19 cellular contexts compared by ENCODE assay signal in genomic region chr6:157217894-157218370, GRCh38.
DNase-seq lines count a peak whose midpoint lies in the region; ATAC-seq, FAIRE-seq and TF ChIP-seq lines count a peak whose summit lies in the region.
"Had no signal": no experiment of that assay in that cellular context is flagged by ENCODE, and none has a peak within 500 bp of the region (broad histone marks: within the 10 kb centered on the region; RNA-seq: fewer than 3 reads in every experiment).

No MANE protein-coding gene starts in this region.

- peak; percentile 27 for DNase-seq in activated T-cell treated with anti-CD3 and anti-CD28 coated beads, Interleukin-2, amount 50 U/mL, for 24 hours
- DNase-seq in activated T-cell treated with anti-CD3 and anti-CD28 coated beads, Interleukin-2, amount 50 U/mL, for 72 hours: no peak
- DNase-seq in H7 (peak; percentile 48), colonic mucosa (peak; percentile 15), neural progenitor cell (ENCODE audit: low spot score) (no peak), substantia nigra (lab: John Stamatoyannopoulos, UW) (no peak), hepatocyte (ENCODE audit: low spot score) (no peak), H54 (ENCODE audit: insufficient read length, low spot score) (no peak)
- DNase-seq: 8988T; AML-193; Caco-2; CD8-positive, alpha-beta memory T cell; DND-41; GF-D8; GOT3 had no signal

- ATAC-seq in activated T-cell treated with anti-CD3 and anti-CD28 coated beads, Interleukin-2, amount 50 U/mL, for 72 hours (replicated peaks in 1 of 2): no peak
- ATAC-seq: HCT116 had no signal

- no peak overlapping the region for H3K4me2 ChIP-seq in neural progenitor cell
- H3K4me2 ChIP-seq in hepatocyte: no peak overlapping the region
- H3K4me2 ChIP-seq: BLaER1 had no signal

- no peaks in the 10 kb centered on the region for H4K20me1 ChIP-seq in neural progenitor cell (ENCODE audit: low read depth)
- no peaks in the 10 kb centered on the region for H4K20me1 ChIP-seq in hepatocyte (ENCODE audit: insufficient read depth, poor library complexity, severe bottlenecking)
- H4K20me1 ChIP-seq: BLaER1 had no signal

- H3K4me1 Mint-ChIP-seq in activated T-cell treated with anti-CD3 and anti-CD28 coated beads, Interleukin-2, amount 50 U/mL, for 24 hours (ENCODE audit: low read depth): peaks cover 27% of the 10 kb centered on the region
- peaks cover 43% of the 10 kb centered on the region for H3K4me1 Mint-ChIP-seq in activated T-cell treated with anti-CD3 and anti-CD28 coated beads, Interleukin-2, amount 50 U/mL, for 72 hours (ENCODE audit: low read depth)
- peaks cover 13% of the 10 kb centered on the region for H3K4me1 Mint-ChIP-seq in neural progenitor cell

- H3K4me3 ChIP-seq in H7 (ENCODE audit: insufficient read depth, low read depth, low read length) (no peak overlapping the region), colonic mucosa (no peak overlapping the region), neural progenitor cell (no peak overlapping the region), hepatocyte (no peak overlapping the region)
- H3K4me3 ChIP-seq: BLaER1 had no signal

- H2AFZ ChIP-seq in neural progenitor cell (replicated peaks) (no peak overlapping the region), hepatocyte (no peak overlapping the region)

- H3K79me2 ChIP-seq in neural progenitor cell (ENCODE audit: low read depth) (no peaks in the 10 kb centered on the region), hepatocyte (no peaks in the 10 kb centered on the region)

- H3K27me3 Mint-ChIP-seq in activated T-cell treated with anti-CD3 and anti-CD28 coated beads, Interleukin-2, amount 50 U/mL, for 24 hours: peaks cover 2% of the 10 kb centered on the region
- no peaks in the 10 kb centered on the region for H3K27me3 Mint-ChIP-seq in activated T-cell treated with anti-CD3 and anti-CD28 coated beads, Interleukin-2, amount 50 U/mL, for 72 hours (ENCODE audit: low read depth)
- peaks cover 8% of the 10 kb centered on the region for H3K27me3 Mint-ChIP-seq in neural progenitor cell (ENCODE audit: insufficient read depth, low read depth)

- H3K36me3 Mint-ChIP-seq in activated T-cell treated with anti-CD3 and anti-CD28 coated beads, Interleukin-2, amount 50 U/mL, for 24 hours (ENCODE audit: low read depth): no peaks in the 10 kb centered on the region
- H3K36me3 Mint-ChIP-seq in activated T-cell treated with anti-CD3 and anti-CD28 coated beads, Interleukin-2, amount 50 U/mL, for 72 hours (ENCODE audit: insufficient read depth in 2 of 2): no peaks in the 10 kb centered on the region
- H3K36me3 Mint-ChIP-seq in neural progenitor cell: peaks cover 2% of the 10 kb centered on the region

- H3K9ac ChIP-seq in colonic mucosa (ENCODE audit: low read depth in 2 of 2, low read length in 2 of 2) (no peak overlapping the region), neural progenitor cell (no peak overlapping the region)
- H3K9ac ChIP-seq: BLaER1 had no signal

- no peak for TF ChIP-seq POLR2A in H54 (IDR thresholded peaks at IDR 0.05; ENCODE audit: low read depth, low read length)

- no peak overlapping the region for H3K4me3 Mint-ChIP-seq in activated T-cell treated with anti-CD3 and anti-CD28 coated beads, Interleukin-2, amount 50 U/mL, for 24 hours
- no peak overlapping the region for H3K4me3 Mint-ChIP-seq in activated T-cell treated with anti-CD3 and anti-CD28 coated beads, Interleukin-2, amount 50 U/mL, for 72 hours
- H3K4me3 Mint-ChIP-seq in neural progenitor cell: no peak overlapping the region
- H3K4me3 Mint-ChIP-seq: CD8-positive, alpha-beta memory T cell had no signal

- FAIRE-seq in H54 (lab: Jason Lieb, UNC): no peak
- FAIRE-seq: GM19239 had no signal

- no peaks in the 10 kb centered on the region for H3K27me3 ChIP-seq in H7 (ENCODE audit: control insufficient read depth, insufficient read depth, low read length)
- H3K27me3 ChIP-seq in colonic mucosa: no peaks in the 10 kb centered on the region
- no peaks in the 10 kb centered on the region for H3K27me3 ChIP-seq in neural progenitor cell
- H3K27me3 ChIP-seq in hepatocyte: no peaks in the 10 kb centered on the region

- H3K27ac ChIP-seq in colonic mucosa (no peak overlapping the region), neural progenitor cell (no peak overlapping the region), substantia nigra (ENCODE audit: low read depth, low read length, poor library complexity, severe bottlenecking) (no peak overlapping the region), hepatocyte (no peak overlapping the region)
- H3K27ac ChIP-seq: BLaER1, HL-60 had no signal

- no peaks in the 10 kb centered on the region for H3F3A ChIP-seq in neural progenitor cell (ENCODE audit: low read depth)

- intact Hi-C loops in colonic mucosa (cut with DNase I): no loop called here

- no peak overlapping the region for H3K27ac Mint-ChIP-seq in activated T-cell treated with anti-CD3 and anti-CD28 coated beads, Interleukin-2, amount 50 U/mL, for 24 hours
- no peak overlapping the region for H3K27ac Mint-ChIP-seq in activated T-cell treated with anti-CD3 and anti-CD28 coated beads, Interleukin-2, amount 50 U/mL, for 72 hours
- H3K27ac Mint-ChIP-seq in neural progenitor cell: peak overlapping the region; percentile 58
- H3K27ac Mint-ChIP-seq: CD8-positive, alpha-beta memory T cell had no signal

- WGBS in hepatocyte (ENCODE audit: low lambda C conversion rate, missing lambda C conversion rate): 94% methylated on average over 11 of the region's 13 CpGs

- H3K9me2 ChIP-seq in hepatocyte (replicated peaks; ENCODE audit: insufficient read depth): no peaks in the 10 kb centered on the region

- H3K9me3 Mint-ChIP-seq in activated T-cell treated with anti-CD3 and anti-CD28 coated beads, Interleukin-2, amount 50 U/mL, for 24 hours: no peaks in the 10 kb centered on the region
- no peaks in the 10 kb centered on the region for H3K9me3 Mint-ChIP-seq in activated T-cell treated with anti-CD3 and anti-CD28 coated beads, Interleukin-2, amount 50 U/mL, for 72 hours
- H3K9me3 Mint-ChIP-seq in neural progenitor cell: no peaks in the 10 kb centered on the region
- H3K9me3 Mint-ChIP-seq: CD8-positive, alpha-beta memory T cell had no signal

- H3K4me1 ChIP-seq in colonic mucosa (no peaks in the 10 kb centered on the region), neural progenitor cell (no peaks in the 10 kb centered on the region), hepatocyte (ENCODE audit: insufficient read depth) (no peaks in the 10 kb centered on the region)

- no peaks in the 10 kb centered on the region for H3K36me3 ChIP-seq in H7 (replicated peaks; ENCODE audit: control insufficient read depth, insufficient read depth, low read length)
- no peaks in the 10 kb centered on the region for H3K36me3 ChIP-seq in colonic mucosa
- no peaks in the 10 kb centered on the region for H3K36me3 ChIP-seq in neural progenitor cell
- no peaks in the 10 kb centered on the region for H3K36me3 ChIP-seq in hepatocyte (replicated peaks; ENCODE audit: insufficient read depth, low read depth)
- H3K36me3 ChIP-seq: BLaER1 had no signal

- TF ChIP-seq CTCF in colonic mucosa (IDR thresholded peaks at IDR 0.05) (no peak), neural progenitor cell (IDR thresholded peaks at IDR 0.05) (no peak), hepatocyte (IDR thresholded peaks at IDR 0.05; ENCODE audit: poor library complexity) (no peak)

- no peaks in the 10 kb centered on the region for H3K9me3 ChIP-seq in colonic mucosa
- H3K9me3 ChIP-seq in neural progenitor cell (ENCODE audit: low read depth): no peaks in the 10 kb centered on the region
- no peaks in the 10 kb centered on the region for H3K9me3 ChIP-seq in hepatocyte (ENCODE audit: low read depth)
- H3K9me3 ChIP-seq: BLaER1, Caco-2 had no signal

Comparison
In these comparisons a context has a peak if more than half of its experiments do, and no peak if none do; other contexts are left out.
1. DNase-seq: peak in activated T-cell treated with anti-CD3 and anti-CD28 coated beads, Interleukin-2, amount 50 U/mL, for 24 hours (single experiment), H7 (single experiment) and colonic mucosa (single experiment); none in activated T-cell treated with anti-CD3 and anti-CD28 coated beads, Interleukin-2, amount 50 U/mL, for 72 hours (0 of 2), neural progenitor cell (single experiment), substantia nigra (0 of 49), hepatocyte (single experiment) and H54 (single experiment).